8 cellular contexts compared by ENCODE assay signal in genomic region chr7:135979674-135980660, GRCh38. TPM values are rescaled to one million over a fixed set of nuclear protein-coding genes. Genes with fewer than 3 reads are reported as not detected.
A peak's percentile ranks its signal among the peaks of the same experiment; 100 is the strongest.
DNase-seq lines count a peak whose midpoint lies in the region; ATAC-seq, FAIRE-seq and TF ChIP-seq lines count a peak whose summit lies in the region.

No MANE protein-coding gene starts in this region.

- no peaks in the 10 kb centered on the region for H3K9me2 ChIP-seq in GM23248 (ENCODE audit: insufficient read depth)

- peak overlapping the region; percentile 94 for H3K27ac Mint-ChIP-seq in T-helper 17 cell

- H3K36me3 ChIP-seq in BLaER1 treated with 17β-estradiol and CSF1 and Interleukin-3, amounts not matched to agents 10 nM and 100 nM: peaks cover 0 to 7% (median 4%) of the 10 kb centered on the region in 11 experiments; a peak in 6 of 22 replicates
- H3K36me3 ChIP-seq in GM23248 (ENCODE audit: low read depth) (no peaks in the 10 kb centered on the region), HepG2 (replicated peaks in 1 of 2; ENCODE audit: control insufficient read depth in 1 of 2, insufficient read depth in 2 of 2, low read length in 2 of 2) (no peaks in the 10 kb centered on the region; a peak in 1 of 5 replicates), thyroid gland (no peaks in the 10 kb centered on the region)

- peak overlapping the region in 6 of 11 experiments; percentile 16 to 85 (median 64); a peak in 10 of 22 replicates for H3K27ac ChIP-seq in BLaER1 treated with 17β-estradiol and CSF1 and Interleukin-3, amounts not matched to agents 10 nM and 100 nM
- peak overlapping the region; percentile 94 for H3K27ac ChIP-seq in GM23248
- no peak overlapping the region for H3K27ac ChIP-seq in HepG2 (ENCODE audit: extremely low read length, insufficient read depth, low read length)
- H3K27ac ChIP-seq in thyroid gland: peak overlapping the region in 1 of 3 donors; percentile 6

- H3K9ac ChIP-seq in BLaER1 treated with 17β-estradiol and CSF1 and Interleukin-3, amounts not matched to agents 10 nM and 100 nM: peak overlapping the region in 4 of 11 experiments; percentile 11 to 61 (median 41); a peak in 5 of 22 replicates
- peak overlapping the region; percentile 79 for H3K9ac ChIP-seq in GM23248
- H3K9ac ChIP-seq in HepG2 (ENCODE audit: insufficient read depth, low read depth, low read length): no peak overlapping the region

- intact Hi-C loops in HepG2 (cut with micrococcal nuclease; ENCODE audit: unreplicated experiment) (loop anchor here (5.0 kb wide), 1 partner anchor 308 kb away; no protein-coding TSS in a partner anchor), thyroid gland (cut with DNase I) (loop anchor here (10.0 kb wide), 1 partner anchor 315 kb away; the partner anchor contains the start of gene STMP1)

- peak overlapping the region in 3 of 10 experiments; percentile 24 to 39 (median 34); a peak in 5 of 20 replicates for H3K4me3 ChIP-seq in BLaER1 treated with 17β-estradiol and CSF1 and Interleukin-3, amounts not matched to agents 10 nM and 100 nM
- H3K4me3 ChIP-seq in GM23248: peak overlapping the region; percentile 70
- no peak overlapping the region for H3K4me3 ChIP-seq in HepG2 (replicated peaks in 1 of 3; ENCODE audit: insufficient read depth in 1 of 3, low read depth in 2 of 3, low read length in 3 of 3)
- no peak overlapping the region for H3K4me3 ChIP-seq in thyroid gland (replicated peaks in 1 of 3)

- H2AFZ ChIP-seq in GM23248 (peak overlapping the region; percentile 90), HepG2 (ENCODE audit: low read length) (peak overlapping the region; percentile 57)

- CTCF ChIA-PET in HepG2 (lab: Yijun Ruan, JAX; ENCODE audit: low intra/inter-chr PET ratio, low total read pairs): no interaction called here

- in situ Hi-C loops in GM23248 (cut with MboI): no loop called here
- in situ Hi-C loops in HepG2 (cut with HindIII; ENCODE audit: extremely low pct_ligation_motif_present, low pct_unique_long_range_greater_than_20kb): no loop called here

- WGBS in GM23248 (ENCODE audit: low coverage in 1 of 2, low lambda C conversion rate in 2 of 2, missing lambda C conversion rate in 2 of 2), 2 experiments: 0 to 4% methylated on average over 2 of the region's 2 CpGs
- 33% methylated on average over 2 of the region's 2 CpGs for WGBS in HepG2 (ENCODE audit: low lambda C conversion rate)
- 73 to 74% methylated on average over 2 of the region's 2 CpGs for WGBS in thyroid gland, 2 donors

- peaks cover 18 to 67% (median 33%) of the 10 kb centered on the region in 10 experiments for H3K4me1 ChIP-seq in BLaER1 treated with 17β-estradiol and CSF1 and Interleukin-3, amounts not matched to agents 10 nM and 100 nM
- H3K4me1 ChIP-seq in GM23248 (ENCODE audit: insufficient read depth) (peaks cover 27% of the 10 kb centered on the region), HepG2 (ENCODE audit: insufficient read depth, low read length) (peaks cover 29% of the 10 kb centered on the region), thyroid gland (peaks cover 14 to 18% of the 10 kb centered on the region in 2 donors)

- TF ChIP-seq RAD21 in HepG2 (CRISPR knock-in tag; IDR thresholded peaks at IDR 0.05): no peak

- H4K20me1 ChIP-seq in BLaER1 treated with 17β-estradiol and CSF1 and Interleukin-3, amounts not matched to agents 10 nM and 100 nM: peaks cover 12 to 18% (median 16%) of the 10 kb centered on the region in 11 experiments; a peak in 19 of 22 replicates
- H4K20me1 ChIP-seq in GM23248 (ENCODE audit: insufficient read depth) (0 out of 2 replicates have a peak, but pooled peaks cover 6% of the 10 kb centered on the region), HepG2 (ENCODE audit: insufficient read depth, low read length) (no peaks in the 10 kb centered on the region)

- no TSS peak for BruUV-seq in HepG2 (replicated peaks; lab: Mats Ljungman, UMichigan)

- H3K4me1 Mint-ChIP-seq in T-helper 17 cell: peaks cover 46% of the 10 kb centered on the region

- peak; percentile 75 for DNase-seq in GM23248
- DNase-seq in T-helper 17 cell: no peak
- no peak for DNase-seq in HepG2 (ENCODE audit: low spot score)
- no peak for DNase-seq in putamen (ENCODE audit: low spot score)
- no peak for DNase-seq in NCI-H526 treated with DMSO at 0.1 percent for 48 hours (lab: John Stamatoyannopoulos, UW)
- no peak for DNase-seq in thyroid gland
- no peak for DNase-seq in pons (ENCODE audit: low spot score)

- no peaks in the 10 kb centered on the region for H3K27me3 Mint-ChIP-seq in T-helper 17 cell

- peaks cover 21% of the 10 kb centered on the region for H3K79me2 ChIP-seq in GM23248 (ENCODE audit: insufficient read depth)
- H3K79me2 ChIP-seq in HepG2 (ENCODE audit: insufficient read depth, low read length): peaks cover 22% of the 10 kb centered on the region

- no peak for TF ChIP-seq EP300 in HepG2 (IDR thresholded peaks at IDR 0.05; ENCODE audit: low read depth in 2 of 2, low read length in 2 of 2)
- no peak for TF ChIP-seq EP300 in HepG2 (CRISPR knock-in tag; IDR thresholded peaks at IDR 0.05; ENCODE audit: borderline replicate concordance)

- H3K4me2 ChIP-seq in BLaER1 treated with 17β-estradiol and CSF1 and Interleukin-3, amounts not matched to agents 10 nM and 100 nM: peak overlapping the region; percentile 4 to 86 (median 47); a peak in 14 of 22 replicates
- H3K4me2 ChIP-seq in GM23248 (ENCODE audit: unreplicated experiment) (peak overlapping the region; percentile 92), HepG2 (ENCODE audit: low read depth, low read length) (peak overlapping the region; percentile 34)

- H3K27me3 ChIP-seq in BLaER1 treated with 17β-estradiol and CSF1 and Interleukin-3, amounts not matched to agents 10 nM and 100 nM: no peaks in the 10 kb centered on the region
- no peaks in the 10 kb centered on the region for H3K27me3 ChIP-seq in GM23248 (replicated peaks; ENCODE audit: insufficient read depth)
- no peaks in the 10 kb centered on the region; a peak in 1 of 5 replicates for H3K27me3 ChIP-seq in HepG2 (ENCODE audit: control insufficient read depth in 1 of 2, insufficient read depth in 2 of 2, low read length in 2 of 2)
- no peaks in the 10 kb centered on the region for H3K27me3 ChIP-seq in thyroid gland

- H3F3A ChIP-seq in GM23248 (ENCODE audit: insufficient read depth): peaks cover 26% of the 10 kb centered on the region

- no peak for FAIRE-seq in HepG2 (lab: Jason Lieb, UNC)

- H3K36me3 Mint-ChIP-seq in T-helper 17 cell (ENCODE audit: low read depth): no peaks in the 10 kb centered on the region

- ATAC-seq in T-helper 17 cell: no peak
- ATAC-seq in HepG2: no peak

- no peak for TF ChIP-seq POLR2A in HepG2 (IDR thresholded peaks at IDR 0.05; ENCODE audit: insufficient read depth in 1 of 2, low read depth in 2 of 2, low read length in 2 of 2)
- TF ChIP-seq POLR2A in thyroid gland (IDR thresholded peaks at IDR 0.05): no peak

- peaks cover 0 to 6% (median under 1%) of the 10 kb centered on the region in 11 experiments; a peak in 5 of 22 replicates for H3K9me3 ChIP-seq in BLaER1 treated with 17β-estradiol and CSF1 and Interleukin-3, amounts not matched to agents 10 nM and 100 nM (replicated peaks in 1 of 11)
- H3K9me3 ChIP-seq in GM23248 (ENCODE audit: low read depth) (no peaks in the 10 kb centered on the region), T-helper 17 cell (ENCODE audit: control insufficient read depth, low read length, poor library complexity, severe bottlenecking) (no peaks in the 10 kb centered on the region), HepG2 (ENCODE audit: low read length) (no peaks in the 10 kb centered on the region), thyroid gland (no peaks in the 10 kb centered on the region)

- no peak for TF ChIP-seq CTCF in HepG2 (CRISPR knock-in tag; IDR thresholded peaks at IDR 0.05)
- TF ChIP-seq CTCF in thyroid gland (IDR thresholded peaks at IDR 0.05): no peak

- POLR2A ChIA-PET in HepG2 (lab: Yijun Ruan, JAX): no interaction called here

- peak overlapping the region; percentile 89 for H3K4me3 Mint-ChIP-seq in T-helper 17 cell

TF ChIP-seq in HepG2, 621 proteins besides CTCF, POLR2A, EP300 and RAD21:
- TF ChIP-seq NPAS2 (CRISPR knock-in tag; IDR thresholded peaks at IDR 0.05; ENCODE audit: borderline replicate concordance) (no peak), ADNP (CRISPR knock-in tag; IDR thresholded peaks at IDR 0.05) (no peak), ARHGAP35 (CRISPR knock-in tag; IDR thresholded peaks at IDR 0.05; ENCODE audit: borderline replicate concordance) (no peak), DPF2 (CRISPR knock-in tag; IDR thresholded peaks at IDR 0.05; ENCODE audit: borderline replicate concordance, low read depth) (no peak), ZNF841 (CRISPR knock-in tag; IDR thresholded peaks at IDR 0.05; ENCODE audit: borderline replicate concordance) (no peak), RELA (CRISPR knock-in tag; IDR thresholded peaks at IDR 0.05) (no peak), ARNTL (CRISPR knock-in tag; IDR thresholded peaks at IDR 0.05) (no peak)

RNA-seq across cellular contexts. Expression of gene MTPN, which starts 2.8 kb away (rescaled TPM):
- 145 and 159 TPM in 2 replicates for total RNA-seq in GM23248 (2014; rRNA removed; shearing (Covaris generic))
- polyA plus RNA-seq in GM23248 (2016; fragmentation: Nextera tagmentation; extraction: Ambion mirVana) (130 and 133 TPM in 2 replicates), HepG2 (2011; rRNA removed) (25.6 and 31.1 TPM in 2 replicates)
- total RNA-seq in T-helper 17 cell (100 to 1,000 TPM; 104 to 193 TPM), HepG2 (2016; rRNA removed; fragmentation: Illumina TruSeq; extraction: Trizol) (71.7 and 119 TPM in 2 replicates), thyroid gland (100 to 1,000 TPM; 116 to 128 (median 125) TPM)
- total RNA-seq in HepG2 (2016; cell fraction: cytosol; rRNA removed; fragmentation: Illumina TruSeq; extraction: Trizol; ENCODE audit: low read depth): 5.7 and 5.9 TPM in 2 replicates
- 72.1 and 120 TPM in 2 replicates for total RNA-seq in HepG2 (2016; cell fraction: insoluble cytoplasmic fraction; rRNA removed; fragmentation: Illumina TruSeq; extraction: Trizol)
- 39.9 and 40.8 TPM in 2 replicates for total RNA-seq in HepG2 (2016; cell fraction: membrane; rRNA removed; fragmentation: Illumina TruSeq; extraction: Trizol)
- 33.8 and 35.3 TPM in 2 replicates for total RNA-seq in HepG2 (2016; cell fraction: nucleus; rRNA removed; fragmentation: Illumina TruSeq; extraction: Trizol)
- 15.2 and 21.5 TPM in 2 replicates for polyA plus RNA-seq in HepG2 (2011; cell fraction: cytosol; rRNA removed)
- polyA plus RNA-seq in HepG2 (2011; cell fraction: nucleus; rRNA removed): 8.0 and 9.7 TPM in 2 replicates
- 39.5 and 49.7 TPM in 2 replicates for polyA plus RNA-seq in HepG2 (2012)
- 3.8 and 3.9 TPM in 2 replicates for polyA plus RNA-seq in HepG2 (2016; cell fraction: cytosol; fragmentation: Illumina TruSeq; extraction: Trizol; ENCODE audit: low read depth)
- 122 and 125 TPM in 2 replicates for polyA plus RNA-seq in HepG2 (2016; cell fraction: insoluble cytoplasmic fraction; fragmentation: Illumina TruSeq; extraction: Trizol; ENCODE audit: low read depth)
- 23.7 and 24.3 TPM in 2 replicates for polyA plus RNA-seq in HepG2 (2016; cell fraction: membrane; fragmentation: Illumina TruSeq; extraction: Trizol; ENCODE audit: low read depth)
- 32.0 and 35.0 TPM in 2 replicates for polyA plus RNA-seq in HepG2 (2016; cell fraction: nucleus; fragmentation: Illumina TruSeq; extraction: Trizol; ENCODE audit: insufficient read depth, low read depth)
- polyA minus RNA-seq in HepG2 (2011; rRNA and poly(A)+ RNA removed; ENCODE audit: low replicate concordance): 59.8 and 73.4 TPM in 2 replicates
- 55.1 and 57.2 TPM in 2 replicates for polyA minus RNA-seq in HepG2 (2011; cell fraction: cytosol; rRNA and poly(A)+ RNA removed)
- polyA minus RNA-seq in HepG2 (2011; cell fraction: nucleus; rRNA and poly(A)+ RNA removed): 25.1 and 29.2 TPM in 2 replicates

Comparison
In these comparisons a context has a peak if more than half of its experiments do, and no peak if none do; other contexts are left out.
1. H3K4me2 ChIP-seq: peak in every context shown above with its lines; median percentile 92 in GM23248; 47 in BLaER1 treated with 17β-estradiol and CSF1 and Interleukin-3, amounts not matched to agents 10 nM and 100 nM; 34 in HepG2.